ENCODE assay signal across 20 cellular contexts in the genomic region with DNA sequence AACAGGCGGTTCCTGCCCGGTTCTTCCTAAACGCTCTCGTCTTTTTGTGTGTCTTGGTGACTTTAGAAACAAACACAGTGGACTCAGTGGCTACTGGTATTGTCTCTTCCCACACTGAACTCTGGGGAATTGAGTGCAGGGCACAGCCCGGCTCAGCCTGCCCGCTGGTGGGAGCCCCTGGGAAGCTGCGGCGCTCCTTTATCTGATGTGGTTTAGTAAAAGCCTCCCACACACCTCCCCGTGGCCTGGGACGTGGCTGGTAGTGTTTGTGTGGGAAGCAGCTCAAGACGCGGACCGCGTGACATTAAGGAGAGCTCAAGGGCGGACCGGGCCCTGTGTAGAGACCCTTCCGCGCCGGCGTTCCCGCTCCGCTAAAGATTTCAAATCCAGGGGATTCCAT. TPM values are rescaled to one million over a fixed set of nuclear protein-coding genes. Genes with fewer than 3 reads are reported as not detected.
DNase-seq lines count a peak whose midpoint lies in the region; ATAC-seq, FAIRE-seq and TF ChIP-seq lines count a peak whose summit lies in the region.
"Had no signal": no experiment of that assay in that cellular context is flagged by ENCODE, and none has a peak within 500 bp of the region (broad histone marks: within the 10 kb centered on the region; RNA-seq: fewer than 3 reads in every experiment).

No MANE protein-coding gene starts in this region.

- H3K27me3 ChIP-seq in BLaER1 treated with 17β-estradiol and CSF1 and Interleukin-3, amounts not matched to agents 10 nM and 100 nM, result peaks cover 65 to 94% (median 85%) of the 10 kb centered on the region in 11 experiments
- no peaks in the 10 kb centered on the region for H3K27me3 ChIP-seq in K562 (ENCODE audit: control insufficient read depth in 2 of 2, insufficient read depth in 2 of 2, low read length in 2 of 2)
- H3K27me3 ChIP-seq in CD8-positive, alpha-beta T cell (ENCODE audit: insufficient read depth, low read length), result no peaks in the 10 kb centered on the region

- peaks cover 2% of the 10 kb centered on the region for H3K9me1 ChIP-seq in K562 (ENCODE audit: control insufficient read depth, insufficient read depth, low read length)

- no peak for FAIRE-seq in K562 (lab: Jason Lieb, UNC)
- FAIRE-seq: A549, H1 had no signal

- no peaks in the 10 kb centered on the region for H3K9me3 ChIP-seq in BLaER1 treated with 17β-estradiol and CSF1 and Interleukin-3, amounts not matched to agents 10 nM and 100 nM (replicated peaks in 1 of 11)
- no peaks in the 10 kb centered on the region for H3K9me3 ChIP-seq in K562 (replicated peaks; ENCODE audit: control insufficient read depth, insufficient read depth, low read depth, low read length)
- no peaks in the 10 kb centered on the region for H3K9me3 ChIP-seq in CD8-positive, alpha-beta T cell (ENCODE audit: low read length)
- H3K9me3 ChIP-seq: A549, SK-N-SH had no signal

- WGBS in K562 (ENCODE audit: insufficient coverage, low coverage, missing lambda C conversion rate), result 52% methylated on average over 22 of the region's 22 CpGs

- H3K4me2 ChIP-seq in BLaER1 treated with 17β-estradiol and CSF1 and Interleukin-3, amounts not matched to agents 10 nM and 100 nM, result peak overlapping the region; percentile 1 to 89 (median 69); a peak in 19 of 22 replicates
- H3K4me2 ChIP-seq in K562 (ENCODE audit: insufficient read depth, low read length), result no peak overlapping the region
- H3K4me2 ChIP-seq: A549, SK-N-SH had no signal

- H3K27me3 Mint-ChIP-seq in nephron progenitor cell (ENCODE audit: low read depth, poor library complexity), result no peaks in the 10 kb centered on the region
- no peaks in the 10 kb centered on the region for H3K27me3 Mint-ChIP-seq in activated CD8-positive, alpha-beta T cell treated with anti-CD3 and anti-CD28 coated beads for 36 hours
- H3K27me3 Mint-ChIP-seq in CD8-positive, alpha-beta T cell (ENCODE audit: low read depth), result no peaks in the 10 kb centered on the region

- H3K9ac ChIP-seq in BLaER1 treated with 17β-estradiol and CSF1 and Interleukin-3, amounts not matched to agents 10 nM and 100 nM, result no peak overlapping the region
- peak overlapping the region in 1 of 2 experiments; percentile 61; a peak in 2 of 4 replicates for H3K9ac ChIP-seq in K562 (ENCODE audit: insufficient read depth in 1 of 2, low read depth in 2 of 2, low read length in 2 of 2)
- H3K9ac ChIP-seq: SK-N-SH had no signal

- H3K79me2 ChIP-seq in K562 (ENCODE audit: control insufficient read depth, insufficient read depth, low read length), result no peaks in the 10 kb centered on the region

- CTCF ChIA-PET in RWPE1 (lab: Yijun Ruan, JAX) (no interaction called here), K562 (lab: Yijun Ruan, JAX; ENCODE audit: low intra/inter-chr PET ratio) (no interaction called here)
- CTCF ChIA-PET in activated CD8-positive, alpha-beta T cell treated with anti-CD3 and anti-CD28 coated beads for 36 hours (lab: Charles Lee), result interaction anchor here (2.5 kb wide), 1 partner anchor 8 kb away, joined by 8 read pairs; no protein-coding TSS in a partner anchor
- CTCF ChIA-PET in CD8-positive, alpha-beta T cell (lab: Charles Lee), result no interaction called here

- peaks cover 6 to 72% (median 50%) of the 10 kb centered on the region in 10 experiments; a peak in 18 of 20 replicates for H3K4me1 ChIP-seq in BLaER1 treated with 17β-estradiol and CSF1 and Interleukin-3, amounts not matched to agents 10 nM and 100 nM
- H3K4me1 ChIP-seq in K562 (replicated peaks in 1 of 2; ENCODE audit: control insufficient read depth in 2 of 2, insufficient read depth in 2 of 2, low read length in 2 of 2), result peaks cover 7 to 68% of the 10 kb centered on the region in 2 experiments
- no peaks in the 10 kb centered on the region for H3K4me1 ChIP-seq in CD8-positive, alpha-beta T cell (ENCODE audit: insufficient read depth, low read length)
- H3K4me1 ChIP-seq: A549 had no signal

- TF ChIP-seq EP300 in K562 (IDR thresholded peaks at IDR 0.05; ENCODE audit: low read length), result no peak

- no peaks in the 10 kb centered on the region for H3K36me3 ChIP-seq in BLaER1 treated with 17β-estradiol and CSF1 and Interleukin-3, amounts not matched to agents 10 nM and 100 nM
- peaks cover 19% of the 10 kb centered on the region; the same call in 1 of the 3 replicates for H3K36me3 ChIP-seq in K562 (ENCODE audit: control insufficient read depth, insufficient read depth, low read length)
- no peaks in the 10 kb centered on the region for H3K36me3 ChIP-seq in CD8-positive, alpha-beta T cell (ENCODE audit: insufficient read depth, low read length)

- 0 out of 3 replicates have a peak, but pooled peaks have one; percentile 33 for ATAC-seq in K562
- ATAC-seq in activated CD8-positive, alpha-beta T cell treated with anti-CD3 and anti-CD28 coated beads for 36 hours, result no peak
- ATAC-seq in GM18517 (IDR thresholded peaks at IDR 0.05; ENCODE audit: unreplicated experiment), result no peak
- ATAC-seq in CD8-positive, alpha-beta T cell, result no peak
- ATAC-seq: A549, Panc1, Right ventricle myocardium inferior had no signal

- POLR2A ChIA-PET in RWPE1 (lab: Yijun Ruan, JAX; ENCODE audit: low non-redundant PET) (no interaction called here), K562 (lab: Yijun Ruan, JAX) (interaction anchor here (0.6 to 1.1 kb wide), 2 partner anchors 89 to 742 kb away, joined by 3 read pairs; no protein-coding TSS in a partner anchor)
- POLR2A ChIA-PET in activated CD8-positive, alpha-beta T cell treated with anti-CD3 and anti-CD28 coated beads for 36 hours (lab: Charles Lee), result no interaction called here
- POLR2A ChIA-PET in CD8-positive, alpha-beta T cell (lab: Charles Lee), result no interaction called here

- H3K4me1 Mint-ChIP-seq in nephron progenitor cell, result peaks cover 11% of the 10 kb centered on the region
- H3K4me1 Mint-ChIP-seq in activated CD8-positive, alpha-beta T cell treated with anti-CD3 and anti-CD28 coated beads for 36 hours (ENCODE audit: low read depth), result peaks cover 3% of the 10 kb centered on the region
- H3K4me1 Mint-ChIP-seq in CD8-positive, alpha-beta T cell (ENCODE audit: low read depth), result no peaks in the 10 kb centered on the region
- H3K4me1 Mint-ChIP-seq: CD14-positive monocyte had no signal

- DNase-seq in RWPE1 (ENCODE audit: low spot score) (no peak), K562 (ENCODE audit: extremely low read depth in 1 of 4, low spot score in 3 of 4) (peak in 3 of 4 experiments; percentile 39 to 54 (median 44)), nephron progenitor cell (no peak), NCI-H510A treated with DMSO at 0.1 percent for 48 hours (lab: John Stamatoyannopoulos, UW) (no peak)
- DNase-seq in activated CD8-positive, alpha-beta T cell treated with anti-CD3 and anti-CD28 coated beads for 36 hours, result no peak
- no peak for DNase-seq in CD8-positive, alpha-beta T cell
- DNase-seq: HFFc6, KG1, NCI-H1048, NCI-H146, NCI-H2081 treated with DMSO at 0.1 percent for 48 hours, NCI-H510A, SK-N-SH had no signal

- no peak for TF ChIP-seq RAD21 in K562 (CRISPR knock-in tag; conservative IDR thresholded peaks at IDR 0.05 in 1 of 2, IDR thresholded peaks at IDR 0.05 in 1 of 2)

- BruUV-seq in K562 (replicated peaks; lab: Mats Ljungman, UMichigan), result no TSS peak

- H3K36me3 Mint-ChIP-seq in nephron progenitor cell (ENCODE audit: low read depth), result no peaks in the 10 kb centered on the region
- H3K36me3 Mint-ChIP-seq in activated CD8-positive, alpha-beta T cell treated with anti-CD3 and anti-CD28 coated beads for 36 hours (ENCODE audit: low read depth), result no peaks in the 10 kb centered on the region
- H3K36me3 Mint-ChIP-seq in CD8-positive, alpha-beta T cell, result no peaks in the 10 kb centered on the region
- H3K36me3 Mint-ChIP-seq: CD14-positive monocyte had no signal

- H3K9me3 Mint-ChIP-seq in nephron progenitor cell, result no peaks in the 10 kb centered on the region
- no peaks in the 10 kb centered on the region for H3K9me3 Mint-ChIP-seq in activated CD8-positive, alpha-beta T cell treated with anti-CD3 and anti-CD28 coated beads for 36 hours
- H3K9me3 Mint-ChIP-seq in CD8-positive, alpha-beta T cell, result no peaks in the 10 kb centered on the region
- H3K9me3 Mint-ChIP-seq: CD14-positive monocyte, HFFc6 had no signal

- H3K27ac ChIP-seq in BLaER1 treated with 17β-estradiol and CSF1 and Interleukin-3, amounts not matched to agents 10 nM and 100 nM, result no peak overlapping the region
- H3K27ac ChIP-seq in RWPE1 (peak overlapping the region; percentile 80), K562 (ENCODE audit: extremely low read depth, low read depth, low read length) (no peak overlapping the region)
- H3K27ac ChIP-seq in CD8-positive, alpha-beta T cell (ENCODE audit: low read depth, low read length), result no peak overlapping the region
- H3K27ac ChIP-seq: A549 had no signal

- peak overlapping the region; percentile 81 for H3K27ac Mint-ChIP-seq in nephron progenitor cell
- H3K27ac Mint-ChIP-seq in activated CD8-positive, alpha-beta T cell treated with anti-CD3 and anti-CD28 coated beads for 36 hours, result no peak overlapping the region
- H3K27ac Mint-ChIP-seq in CD8-positive, alpha-beta T cell, result no peak overlapping the region
- H3K27ac Mint-ChIP-seq: HFFc6 had no signal

- H3K4me3 Mint-ChIP-seq in nephron progenitor cell, result no peak overlapping the region
- no peak overlapping the region for H3K4me3 Mint-ChIP-seq in activated CD8-positive, alpha-beta T cell treated with anti-CD3 and anti-CD28 coated beads for 36 hours
- H3K4me3 Mint-ChIP-seq in CD8-positive, alpha-beta T cell, result no peak overlapping the region
- H3K4me3 Mint-ChIP-seq: CD14-positive monocyte, HFFc6 had no signal

- TF ChIP-seq POLR2A in K562 (conservative IDR thresholded peaks at IDR 0.05), result no peak

- TF ChIP-seq CTCF in RWPE1 (conservative IDR thresholded peaks at IDR 0.05; ENCODE audit: low read depth) (no peak), K562 (IDR thresholded peaks at IDR 0.05 in 2 of 3, conservative IDR thresholded peaks at IDR 0.05 in 1 of 3; ENCODE audit: insufficient read depth in 2 of 3, low read depth in 1 of 3, low read length in 3 of 3) (no peak), nephron progenitor cell (IDR thresholded peaks at IDR 0.05) (no peak)
- TF ChIP-seq CTCF in activated CD8-positive, alpha-beta T cell treated with anti-CD3 and anti-CD28 coated beads for 36 hours (IDR thresholded peaks at IDR 0.05), result no peak
- TF ChIP-seq CTCF in CD8-positive, alpha-beta T cell (IDR thresholded peaks at IDR 0.05), result no peak

- H3K4me3 ChIP-seq in BLaER1 treated with 17β-estradiol and CSF1 and Interleukin-3, amounts not matched to agents 10 nM and 100 nM, result no peak overlapping the region
- H3K4me3 ChIP-seq in K562, result no peak overlapping the region
- no peak overlapping the region for H3K4me3 ChIP-seq in CD8-positive, alpha-beta T cell (ENCODE audit: low read depth, low read length)
- H3K4me3 ChIP-seq: A549 had no signal

- intact Hi-C loops in K562 (cut with micrococcal nuclease), result no loop called here
- intact Hi-C loops in activated CD8-positive, alpha-beta T cell treated with anti-CD3 and anti-CD28 coated beads for 36 hours (cut with micrococcal nuclease), result no loop called here
- intact Hi-C loops in CD8-positive, alpha-beta T cell (cut with DNase I, micrococcal nuclease), result no loop called here

- no peak overlapping the region for H2AFZ ChIP-seq in K562 (ENCODE audit: low read depth, low read length)

- peaks cover 0 to 82% (median 42%) of the 10 kb centered on the region in 11 experiments; a peak in 16 of 22 replicates for H4K20me1 ChIP-seq in BLaER1 treated with 17β-estradiol and CSF1 and Interleukin-3, amounts not matched to agents 10 nM and 100 nM
- 0 out of 2 replicates have a peak, but pooled peaks cover 4% of the 10 kb centered on the region for H4K20me1 ChIP-seq in K562 (replicated peaks; ENCODE audit: control insufficient read depth, insufficient read depth, low read length)

- in situ Hi-C loops in K562 (cut with MboI), result no loop called here

RNA-seq across cellular contexts. Expression of gene PVALEF, which starts 55.4 kb away (rescaled TPM):
- not detected in 2 replicates for total RNA-seq in K562 (2011; cell fraction: chromatin; rRNA removed; ENCODE audit: low replicate concordance)
- total RNA-seq in K562 (2011; cell fraction: nucleolus; rRNA removed), result not detected in 2 replicates
- not detected in 2 replicates for total RNA-seq in K562 (2011; cell fraction: nucleoplasm; rRNA removed)
- not detected in 2 replicates for total RNA-seq in K562 (2014; rRNA removed)
- total RNA-seq in K562 (2014; rRNA removed; fragmentation: Illumina TruSeq; extraction: Trizol), result not detected in 2 replicates
- total RNA-seq in K562 (2015; rRNA removed; fragmentation: Illumina TruSeq; extraction: Trizol), result not detected in 2 replicates
- total RNA-seq in K562 (2021), result not detected in 2 replicates
- polyA plus RNA-seq in K562 (2011; rRNA removed), result not detected in 2 replicates
- polyA plus RNA-seq in K562 (2011; cell fraction: cytosol; rRNA removed), result not detected in 2 replicates
- polyA plus RNA-seq in K562 (2011; cell fraction: nucleus; rRNA removed), result not detected in 2 replicates
- polyA plus RNA-seq in K562 (2012), result not detected in 2 replicates
- polyA plus RNA-seq in K562 (2014; fragmentation: Illumina TruSeq; extraction: Trizol), result not detected in 2 replicates
- not detected for polyA plus RNA-seq in K562 (2014; fragmentation: Nextera tagmentation; extraction: Ambion mirVana)
- polyA plus RNA-seq in K562 (2014; rRNA removed), result not detected in 2 replicates
- polyA minus RNA-seq in K562 (2011; rRNA and poly(A)+ RNA removed), result not detected in 2 replicates
- polyA minus RNA-seq in K562 (2011; cell fraction: cytosol; rRNA and poly(A)+ RNA removed), result not detected in 2 replicates
- not detected in 2 replicates for polyA minus RNA-seq in K562 (2011; cell fraction: nucleus; rRNA and poly(A)+ RNA removed)
- not detected for total RNA-seq in activated CD8-positive, alpha-beta T cell treated with anti-CD3 and anti-CD28 coated beads for 36 hours
- total RNA-seq in CD8-positive, alpha-beta T cell, result not detected
- total RNA-seq: H1, HFFc6, Right ventricle myocardium inferior had no signal
- polyA plus RNA-seq: A549, CD14-positive monocyte, SK-N-SH had no signal

RNA-seq across cellular contexts. Expression of gene AATK, which starts 56.1 kb away (rescaled TPM):
- 0.63 and 1.3 TPM in 2 replicates for total RNA-seq in K562 (2011; cell fraction: chromatin; rRNA removed; ENCODE audit: low replicate concordance)
- 1.3 TPM in 2 replicates for total RNA-seq in K562 (2011; cell fraction: nucleolus; rRNA removed)
- total RNA-seq in K562 (2011; cell fraction: nucleoplasm; rRNA removed), result 0.84 and 1.1 TPM in 2 replicates
- total RNA-seq in K562 (2014; rRNA removed) (0.24 TPM in 1 of 2 replicates, not detected in the other), K562 (2014; rRNA removed; fragmentation: Illumina TruSeq; extraction: Trizol) (0.10 TPM in 1 of 2 replicates, not detected in the other), K562 (2015; rRNA removed; fragmentation: Illumina TruSeq; extraction: Trizol) (0.11 TPM in 1 of 2 replicates, not detected in the other), K562 (2021) (0.51 and 0.55 TPM in 2 replicates)
- polyA plus RNA-seq in K562 (2011; rRNA removed) (0.43 and 0.50 TPM in 2 replicates), K562 (2014; fragmentation: Illumina TruSeq; extraction: Trizol) (0.29 TPM in 1 of 2 replicates, not detected in the other), K562 (2014; fragmentation: Nextera tagmentation; extraction: Ambion mirVana) (not detected), K562 (2014; rRNA removed) (0.25 and 0.26 TPM in 2 replicates)
- 0.46 and 1.1 TPM in 2 replicates for polyA plus RNA-seq in K562 (2011; cell fraction: cytosol; rRNA removed)
- polyA plus RNA-seq in K562 (2011; cell fraction: nucleus; rRNA removed), result 1.6 and 3.2 TPM in 2 replicates
- 0.18 and 0.32 TPM in 2 replicates for polyA plus RNA-seq in K562 (2012)
- not detected in 2 replicates for polyA minus RNA-seq in K562 (2011; rRNA and poly(A)+ RNA removed)
- 1.0 and 1.1 TPM in 2 replicates for polyA minus RNA-seq in K562 (2011; cell fraction: cytosol; rRNA and poly(A)+ RNA removed)
- polyA minus RNA-seq in K562 (2011; cell fraction: nucleus; rRNA and poly(A)+ RNA removed), result 0.78 and 1.5 TPM in 2 replicates
- under 1 TPM; 0.63 to 0.98 TPM for total RNA-seq in activated CD8-positive, alpha-beta T cell treated with anti-CD3 and anti-CD28 coated beads for 36 hours
- total RNA-seq in CD8-positive, alpha-beta T cell, result under 1 TPM; 0.30 to 0.72 TPM

Comparison
In these comparisons a context has a peak if more than half of its experiments do, and no peak if none do; other contexts are left out.
1. DNase-seq: peak in K562 (3 of 4); none in RWPE1 (single experiment), nephron progenitor cell (single experiment), activated CD8-positive, alpha-beta T cell treated with anti-CD3 and anti-CD28 coated beads for 36 hours (single experiment), CD8-positive, alpha-beta T cell (0 of 7) and NCI-H510A treated with DMSO at 0.1 percent for 48 hours (single experiment).